ENCODE assay signal across 1 cellular context in the genomic region with DNA sequence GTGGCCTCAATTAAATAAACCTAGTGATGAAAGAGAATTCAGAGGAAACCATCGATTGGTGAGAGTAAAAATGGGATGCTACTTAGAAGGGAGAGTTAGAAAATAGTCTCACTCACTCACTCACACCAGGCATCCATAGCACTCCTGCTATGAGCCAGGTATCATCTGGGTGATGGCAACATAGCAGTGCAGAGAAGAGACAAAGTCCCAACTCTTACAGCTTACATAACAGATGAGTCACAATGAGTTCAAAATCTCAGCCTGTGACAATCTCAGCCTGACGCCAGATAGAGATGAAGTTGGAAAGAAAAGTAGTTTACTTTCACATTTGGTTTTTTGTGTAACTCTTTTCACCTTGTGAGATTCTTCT.
TF ChIP-seq lines count a peak whose summit lies in the region.

No MANE protein-coding gene starts in this region.

TF ChIP-seq in SK-N-SH treated with all-trans-retinoic acid at 6 μM for 48 hours, 23 proteins besides CTCF, POLR2A, EP300 and RAD21 (continued from another document):
- TF ChIP-seq, protein P1, sequence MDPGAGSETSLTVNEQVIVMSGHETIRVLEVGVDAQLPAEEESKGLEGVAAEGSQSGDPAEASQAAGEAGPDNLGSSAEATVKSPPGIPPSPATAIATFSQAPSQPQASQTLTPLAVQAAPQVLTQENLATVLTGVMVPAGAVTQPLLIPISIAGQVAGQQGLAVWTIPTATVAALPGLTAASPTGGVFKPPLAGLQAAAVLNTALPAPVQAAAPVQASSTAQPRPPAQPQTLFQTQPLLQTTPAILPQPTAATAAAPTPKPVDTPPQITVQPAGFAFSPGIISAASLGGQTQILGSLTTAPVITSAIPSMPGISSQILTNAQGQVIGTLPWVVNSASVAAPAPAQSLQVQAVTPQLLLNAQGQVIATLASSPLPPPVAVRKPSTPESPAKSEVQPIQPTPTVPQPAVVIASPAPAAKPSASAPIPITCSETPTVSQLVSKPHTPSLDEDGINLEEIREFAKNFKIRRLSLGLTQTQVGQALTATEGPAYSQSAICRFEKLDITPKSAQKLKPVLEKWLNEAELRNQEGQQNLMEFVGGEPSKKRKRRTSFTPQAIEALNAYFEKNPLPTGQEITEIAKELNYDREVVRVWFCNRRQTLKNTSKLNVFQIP (CRISPR knock-in tag; IDR thresholded peaks at IDR 0.05; ENCODE audit: borderline replicate concordance, low read depth) = no peak
- TF ChIP-seq OSR1 (CRISPR knock-in tag; IDR thresholded peaks at IDR 0.05) = no peak
- TF ChIP-seq CSDC2 (CRISPR knock-in tag; IDR thresholded peaks at IDR 0.05) = no peak
- no peak for TF ChIP-seq ZNF70 (CRISPR knock-in tag; IDR thresholded peaks at IDR 0.05)
- TF ChIP-seq ESRRG (CRISPR knock-in tag; IDR thresholded peaks at IDR 0.05) = no peak
